Comparison of ENCODE assay signal across 12 cellular contexts in genomic region chrX:130552444-130553073, GRCh38.
DNase-seq lines count a peak whose midpoint lies in the region; ATAC-seq and TF ChIP-seq lines count a peak whose summit lies in the region.
"Had no signal": no experiment of that assay in that cellular context is flagged by ENCODE, and none has a peak within 500 bp of the region (broad histone marks: within the 10 kb centered on the region; RNA-seq: fewer than 3 reads in every experiment).

No MANE protein-coding gene starts in this region.

- TF ChIP-seq CTCF in WTC11 (IDR thresholded peaks at IDR 0.05), result no peak

- DNase-seq in WTC11 (ENCODE audit: low spot score) (no peak), COR-L47 (lab: John Stamatoyannopoulos, UW) (no peak), NK-92 (lab: John Stamatoyannopoulos, UW; ENCODE audit: unreplicated experiment) (no peak)
- no peak for DNase-seq in activated naive CD4-positive, alpha-beta T cell (lab: John Stamatoyannopoulos, UW)
- DNase-seq: activated CD8-positive, alpha-beta memory T cell treated with anti-CD3 and anti-CD28 coated beads for 24 hours; activated naive CD4-positive, alpha-beta T cell treated with anti-CD3 and anti-CD28 coated beads, Interleukin-2, amount 10 ng/mL, durations not matched to agents 7 days and 5 days; erythroblast; NCI-H226 had no signal

- H3K36me3 Mint-ChIP-seq in IgD-negative memory B cell, result no peaks in the 10 kb centered on the region
- H3K36me3 Mint-ChIP-seq in WTC11, result no peaks in the 10 kb centered on the region
- H3K36me3 Mint-ChIP-seq: activated naive CD4-positive, alpha-beta T cell treated with anti-CD3 and anti-CD28 coated beads, Interleukin-2, amount 10 ng/mL, durations not matched to agents 7 days and 5 days had no signal

- H3K27ac Mint-ChIP-seq in IgD-negative memory B cell, result peak overlapping the region in 1 of 3 donors; percentile 54
- no peak overlapping the region for H3K27ac Mint-ChIP-seq in WTC11

- H3K4me3 Mint-ChIP-seq in IgD-negative memory B cell (peak overlapping the region in 3 of 4 donors; percentile 3 to 71 (median 23)), WTC11 (no peak overlapping the region)
- H3K4me3 Mint-ChIP-seq: activated naive CD4-positive, alpha-beta T cell treated with anti-CD3 and anti-CD28 coated beads, Interleukin-2, amount 10 ng/mL, durations not matched to agents 7 days and 5 days had no signal

- H3K27me3 Mint-ChIP-seq in IgD-negative memory B cell (peaks cover 2% of the 10 kb centered on the region), WTC11 (ENCODE audit: low read depth) (no peaks in the 10 kb centered on the region; the same call in 1 of the 2 replicates)

- H3K9me3 Mint-ChIP-seq in IgD-negative memory B cell, result no peaks in the 10 kb centered on the region
- H3K9me3 Mint-ChIP-seq in WTC11, result no peaks in the 10 kb centered on the region
- H3K9me3 Mint-ChIP-seq: activated naive CD4-positive, alpha-beta T cell treated with anti-CD3 and anti-CD28 coated beads, Interleukin-2, amount 10 ng/mL, durations not matched to agents 7 days and 5 days had no signal

- ATAC-seq in GM18498 (IDR thresholded peaks at IDR 0.05; ENCODE audit: unreplicated experiment) (peak; percentile 69), GM19468 (IDR thresholded peaks at IDR 0.05; ENCODE audit: extremely low read depth, unreplicated experiment) (peak; percentile 29), HG02884 (IDR thresholded peaks at IDR 0.05; ENCODE audit: unreplicated experiment) (peak; percentile 81), WTC11 (no peak)

- POLR2A ChIA-PET in WTC11 (lab: Charles Lee), result no interaction called here

- CTCF ChIA-PET in WTC11 (lab: Charles Lee), result interaction anchor here (1.0 to 1.1 kb wide), 2 partner anchors 23 to 365 kb away, joined by 3 to 4 read pairs; no protein-coding TSS in a partner anchor

- H3K4me1 Mint-ChIP-seq in IgD-negative memory B cell (peaks cover 9 to 12% (median 11%) of the 10 kb centered on the region in 3 donors), WTC11 (peaks cover 11% of the 10 kb centered on the region)

TF ChIP-seq in WTC11, 78 proteins besides CTCF, POLR2A, EP300 and RAD21:
- TF ChIP-seq ZBTB43 (CRISPR knock-in tag; IDR thresholded peaks at IDR 0.05) (no peak), JUN (CRISPR knock-in tag; IDR thresholded peaks at IDR 0.05) (no peak), TP53 (CRISPR knock-in tag; IDR thresholded peaks at IDR 0.05) (no peak), NR3C1 (CRISPR knock-in tag; conservative IDR thresholded peaks at IDR 0.05; ENCODE audit: low read depth) (no peak), ZNF512 (CRISPR knock-in tag; IDR thresholded peaks at IDR 0.05; ENCODE audit: borderline replicate concordance) (no peak), ETV6 (CRISPR knock-in tag; IDR thresholded peaks at IDR 0.05) (no peak), NR1H2 (CRISPR knock-in tag; IDR thresholded peaks at IDR 0.05) (no peak)
